In the genomic region with DNA sequence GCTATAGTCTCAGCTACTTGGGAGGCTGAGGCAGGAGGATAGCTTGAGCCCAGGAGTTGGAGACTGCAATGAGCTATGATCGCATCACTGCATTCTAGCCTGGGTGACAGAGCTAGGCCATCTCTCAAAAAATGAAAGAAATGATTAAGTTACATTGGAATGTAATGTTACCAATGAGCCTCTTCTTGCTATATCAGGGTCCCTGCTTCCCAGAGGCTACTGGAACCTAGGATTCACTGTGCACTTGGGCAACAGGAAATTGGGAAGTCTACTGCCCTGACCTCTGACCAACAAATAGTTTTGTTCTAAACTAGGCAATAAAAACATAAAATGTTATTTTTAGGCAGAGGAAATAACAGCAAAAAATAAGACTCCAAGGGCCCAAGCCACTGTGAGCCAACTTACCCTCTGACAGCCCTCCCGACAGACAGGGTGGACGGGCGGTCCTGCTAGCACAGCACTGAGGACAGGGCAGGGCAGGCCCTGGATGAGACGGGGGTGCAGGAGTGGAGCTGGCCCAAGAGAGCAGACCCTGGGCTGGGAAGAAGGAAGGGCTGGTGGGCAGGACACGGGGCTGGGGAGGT, we compare ENCODE assay signal across 10 cellular contexts. TPM values are rescaled to one million over a fixed set of nuclear protein-coding genes. Genes with fewer than 3 reads are reported as not detected.
DNase-seq lines count a peak whose midpoint lies in the region; ATAC-seq and TF ChIP-seq lines count a peak whose summit lies in the region.
"Had no signal": no experiment of that assay in that cellular context is flagged by ENCODE, and none has a peak within 500 bp of the region (broad histone marks: within the 10 kb centered on the region; RNA-seq: fewer than 3 reads in every experiment).

No MANE protein-coding gene starts in this region.

- CTCF ChIA-PET in AG04450 (lab: Charles Lee) = interaction anchor here (0.6 to 3.1 kb wide), 3 partner anchors 114 to 131 kb away, joined by 5 to 10 read pairs (median 7); no protein-coding TSS in a partner anchor

- no peak overlapping the region for H3K4me3 Mint-ChIP-seq in naive thymus-derived CD8-positive, alpha-beta T cell

- no peak for ATAC-seq in naive thymus-derived CD8-positive, alpha-beta T cell
- ATAC-seq in GM19035 (IDR thresholded peaks at IDR 0.05; ENCODE audit: unreplicated experiment) = no peak

- peak overlapping the region; percentile 57 for H3K27ac ChIP-seq in AG04450 (ENCODE audit: low read depth, low read length)

- no peaks in the 10 kb centered on the region for H3K27me3 ChIP-seq in AG04450 (ENCODE audit: control insufficient read depth, insufficient read depth, low read length)

- peaks cover 48 to 88% (median 77%) of the 10 kb centered on the region in 4 donors for H3K4me1 Mint-ChIP-seq in naive thymus-derived CD8-positive, alpha-beta T cell

- H3K9me3 Mint-ChIP-seq in naive thymus-derived CD8-positive, alpha-beta T cell = no peaks in the 10 kb centered on the region

- H3K36me3 Mint-ChIP-seq in naive thymus-derived CD8-positive, alpha-beta T cell = peaks cover 0 to 11% (median 2%) of the 10 kb centered on the region in 3 donors

- no peak for DNase-seq in AG04450 (ENCODE audit: low read depth, low spot score)
- DNase-seq in HCEC 1CT = peak; percentile 98
- peak; percentile 76 for DNase-seq in dermis blood vessel endothelial cell
- no peak for DNase-seq in naive thymus-derived CD8-positive, alpha-beta T cell
- DNase-seq in NCI-H146 (lab: John Stamatoyannopoulos, UW) = no peak
- no peak for DNase-seq in stimulated activated naive CD4-positive, alpha-beta T cell treated with Interleukin-2 at 50 U/mL for 16 hours (lab: John Stamatoyannopoulos, UW)
- DNase-seq in NCI-H526 (lab: John Stamatoyannopoulos, UW) = no peak
- DNase-seq: NCI-H187, T-helper 1 cell had no signal

- H3K27me3 Mint-ChIP-seq in naive thymus-derived CD8-positive, alpha-beta T cell = no peaks in the 10 kb centered on the region

- H3K4me3 ChIP-seq in AG04450 (ENCODE audit: low read depth, low read length) = no peak overlapping the region

- POLR2A ChIA-PET in AG04450 (lab: Yijun Ruan, JAX) = interaction anchor here (1.5 to 3.8 kb wide), 2 partner anchors 75 to 80 kb away, joined by 3 to 18 read pairs; no protein-coding TSS in a partner anchor
- POLR2A ChIA-PET in naive thymus-derived CD8-positive, alpha-beta T cell (lab: Charles Lee) = interaction anchor here (0.5 to 2.3 kb wide), 5 partner anchors 13 to 205 kb away, joined by 3 to 10 read pairs (median 5); a partner anchor contains a TSS

- peak overlapping the region; percentile 58 to 100 (median 89) for H3K27ac Mint-ChIP-seq in naive thymus-derived CD8-positive, alpha-beta T cell

- no peaks in the 10 kb centered on the region; the same call in 1 of the 2 replicates for H3K9me3 ChIP-seq in AG04450 (ENCODE audit: control insufficient read depth, insufficient read depth, low read length)

- no peak for TF ChIP-seq CTCF in AG04450 (IDR thresholded peaks at IDR 0.05; ENCODE audit: low read depth, low read length)

RNA-seq across cellular contexts. Expression of a gene that starts 27.5 kb away (rescaled TPM):
- 35.4 and 37.2 TPM in 2 replicates for polyA plus RNA-seq in AG04450 (2011; rRNA removed)
- 37.2 and 44.0 TPM in 2 replicates for polyA minus RNA-seq in AG04450 (2011; rRNA and poly(A)+ RNA removed)
- total RNA-seq in dermis blood vessel endothelial cell = 43.0 and 77.3 TPM in 2 replicates
- total RNA-seq in naive thymus-derived CD8-positive, alpha-beta T cell = 10 to 100 TPM; 81.8 to 85.0 TPM
- 100 to 1,000 TPM; 177 to 209 (median 185) TPM for polyA plus RNA-seq in naive thymus-derived CD8-positive, alpha-beta T cell

RNA-seq across cellular contexts. Expression of a gene that starts 37.7 kb away (rescaled TPM):
- 2.5 and 2.8 TPM in 2 replicates for polyA plus RNA-seq in AG04450 (2011; rRNA removed)
- 4.2 and 5.4 TPM in 2 replicates for polyA minus RNA-seq in AG04450 (2011; rRNA and poly(A)+ RNA removed)
- 3.7 and 4.7 TPM in 2 replicates for total RNA-seq in dermis blood vessel endothelial cell
- 10 to 100 TPM; 27.7 to 35.0 TPM for total RNA-seq in naive thymus-derived CD8-positive, alpha-beta T cell
- 1 to 10 TPM; 3.8 to 6.2 (median 5.6) TPM for polyA plus RNA-seq in naive thymus-derived CD8-positive, alpha-beta T cell

Comparison
In these comparisons a context has a peak if more than half of its experiments do, and no peak if none do; other contexts are left out.
1. DNase-seq: peak in HCEC 1CT (single experiment) and dermis blood vessel endothelial cell (single experiment); none in AG04450 (single experiment), naive thymus-derived CD8-positive, alpha-beta T cell (0 of 10), NCI-H146 (single experiment), stimulated activated naive CD4-positive, alpha-beta T cell treated with Interleukin-2 at 50 U/mL for 16 hours (single experiment) and NCI-H526 (0 of 2).